In the genomic region with DNA sequence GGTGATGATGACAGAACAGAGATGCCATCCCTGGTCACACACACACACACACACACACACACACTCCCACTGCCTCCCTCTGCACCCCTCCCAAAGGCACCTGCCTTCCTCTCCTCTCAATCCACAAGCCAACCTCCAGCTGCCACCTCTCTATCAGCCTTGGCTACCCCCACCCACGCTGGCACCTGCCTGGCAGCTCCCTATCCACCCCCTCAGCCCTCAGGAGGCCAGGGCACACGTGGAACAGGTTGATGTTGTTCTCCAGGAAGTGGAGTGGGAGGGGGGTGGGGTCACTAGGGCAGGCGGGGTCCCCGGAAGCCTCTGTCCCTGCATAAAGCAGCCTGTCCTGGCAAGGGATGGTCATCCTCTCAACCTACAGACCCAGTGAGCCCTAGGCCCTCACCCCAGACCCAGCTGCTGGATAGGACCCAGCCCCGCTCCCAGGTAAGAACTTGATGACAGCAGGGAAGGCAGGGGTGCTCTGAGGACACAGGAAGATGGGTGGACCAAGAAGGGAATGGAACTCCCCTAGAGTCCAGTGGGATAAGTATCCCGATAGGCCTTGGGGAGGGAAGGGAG, we compare ENCODE assay signal across 17 cellular contexts. TPM values are rescaled to one million over a fixed set of nuclear protein-coding genes. Genes with fewer than 3 reads are reported as not detected.
A peak's percentile ranks its signal among the peaks of the same experiment; 100 is the strongest.
DNase-seq lines count a peak whose midpoint lies in the region; ATAC-seq and TF ChIP-seq lines count a peak whose summit lies in the region.
"Had no signal": no experiment of that assay in that cellular context is flagged by ENCODE, and none has a peak within 500 bp of the region (broad histone marks: within the 10 kb centered on the region; RNA-seq: fewer than 3 reads in every experiment).

Gene GSDMA, plus strand, starts transcription at position 363 of the 579 bp plus-strand sequence. CDS start 2,684 bp downstream, outside the sequence.

- peaks cover 0 to 34% (median 0%) of the 10 kb centered on the region in 4 donors for H3K27me3 ChIP-seq in esophagus muscularis mucosa
- H3K27me3 ChIP-seq: neutrophil, uterus had no signal

- TF ChIP-seq EP300 in esophagus muscularis mucosa (IDR thresholded peaks at IDR 0.05) = no peak

- no peak for DNase-seq in activated CD8-positive, alpha-beta memory T cell treated with anti-CD3 and anti-CD28 coated beads, Interleukin-2, amount 10 ng/mL, durations not matched to agents 7 days and 5 days
- no peak for DNase-seq in activated CD8-positive, alpha-beta memory T cell treated with anti-CD3 and anti-CD28 coated beads, Interleukin-2, amount 50 U/mL, for 4 hours
- DNase-seq in Calu3 (peak; percentile 90), neural crest cell (ENCODE audit: low read depth, low spot score) (no peak), esophagus muscularis mucosa (ENCODE audit: extremely low spot score) (no peak), SIG-M5 (lab: John Stamatoyannopoulos, UW) (no peak)
- peak; percentile 55 for DNase-seq in activated CD8-positive, alpha-beta T cell treated with anti-CD3 and anti-CD28 coated beads for 36 hours
- DNase-seq: DND-41, gastrocnemius medialis, MM.1S, NCI-H2171 treated with DMSO at 0.1 percent for 48 hours, uterus had no signal

- BruUV-seq in Calu3 (replicated peaks; lab: Mats Ljungman, UMichigan) = no TSS peak

- intact Hi-C loops in Calu3 (cut with micrococcal nuclease; ENCODE audit: unreplicated experiment) = no loop called here
- intact Hi-C loops in activated CD8-positive, alpha-beta T cell treated with anti-CD3 and anti-CD28 coated beads for 36 hours (cut with micrococcal nuclease) = no loop called here
- intact Hi-C loops in esophagus muscularis mucosa (cut with DNase I) = no loop called here

- no peak within 1 kb of the TSS for H3K4me3 Mint-ChIP-seq in activated CD8-positive, alpha-beta memory T cell treated with anti-CD3 and anti-CD28 coated beads, Interleukin-2, amount 10 ng/mL, durations not matched to agents 7 days and 5 days
- H3K4me3 Mint-ChIP-seq in Calu3 (ENCODE audit: low read depth, unreplicated experiment) = no peak within 1 kb of the TSS
- H3K4me3 Mint-ChIP-seq in activated CD8-positive, alpha-beta T cell treated with anti-CD3 and anti-CD28 coated beads for 36 hours = no peak within 1 kb of the TSS
- H3K4me3 Mint-ChIP-seq in neural crest cell = no peak within 1 kb of the TSS

- H3K9me3 ChIP-seq in esophagus muscularis mucosa = no peaks in the 10 kb centered on the region
- H3K9me3 ChIP-seq: gastrocnemius medialis, neutrophil, uterus had no signal

- H3K36me3 Mint-ChIP-seq in activated CD8-positive, alpha-beta memory T cell treated with anti-CD3 and anti-CD28 coated beads, Interleukin-2, amount 10 ng/mL, durations not matched to agents 7 days and 5 days = no peaks in the 10 kb centered on the region
- peaks cover 14% of the 10 kb centered on the region for H3K36me3 Mint-ChIP-seq in Calu3 (ENCODE audit: insufficient read depth, unreplicated experiment)
- H3K36me3 Mint-ChIP-seq in activated CD8-positive, alpha-beta T cell treated with anti-CD3 and anti-CD28 coated beads for 36 hours (ENCODE audit: low read depth) = no peaks in the 10 kb centered on the region
- no peaks in the 10 kb centered on the region for H3K36me3 Mint-ChIP-seq in neural crest cell (ENCODE audit: low read depth)

- ATAC-seq in activated CD8-positive, alpha-beta memory T cell treated with anti-CD3 and anti-CD28 coated beads, Interleukin-2, amount 10 ng/mL, durations not matched to agents 7 days and 5 days = no peak
- peak; percentile 40 for ATAC-seq in activated CD8-positive, alpha-beta T cell treated with anti-CD3 and anti-CD28 coated beads for 36 hours
- no peak for ATAC-seq in HG03378 (IDR thresholded peaks at IDR 0.05; ENCODE audit: unreplicated experiment)
- ATAC-seq: gastrocnemius medialis had no signal

- peaks cover 14% of the 10 kb centered on the region for H3K27me3 Mint-ChIP-seq in activated CD8-positive, alpha-beta memory T cell treated with anti-CD3 and anti-CD28 coated beads, Interleukin-2, amount 10 ng/mL, durations not matched to agents 7 days and 5 days
- peaks cover 37% of the 10 kb centered on the region for H3K27me3 Mint-ChIP-seq in Calu3 (ENCODE audit: unreplicated experiment)
- no peaks in the 10 kb centered on the region for H3K27me3 Mint-ChIP-seq in activated CD8-positive, alpha-beta T cell treated with anti-CD3 and anti-CD28 coated beads for 36 hours
- peaks cover 36% of the 10 kb centered on the region for H3K27me3 Mint-ChIP-seq in neural crest cell (ENCODE audit: low read depth)

- CTCF ChIA-PET in activated CD8-positive, alpha-beta memory T cell treated with anti-CD3 and anti-CD28 coated beads, Interleukin-2, amount 10 ng/mL, durations not matched to agents 7 days and 5 days (lab: Charles Lee) = interaction anchor here (2.2 to 10.7 kb wide), 2 partner anchors 10 to 17 kb away, joined by 7 to 129 read pairs; partner anchors contain the start of gene PSMD3
- CTCF ChIA-PET in Calu3 (lab: Charles Lee) = interaction anchor here (0.6 to 109.6 kb wide), 31 partner anchors 4 to 1598 kb away, joined by 3 to 8195 read pairs (median 7); partner anchors contain the start of genes CSF3, ERBB2, GRB7 and GSDMA
- CTCF ChIA-PET in activated CD8-positive, alpha-beta T cell treated with anti-CD3 and anti-CD28 coated beads for 36 hours (lab: Charles Lee) = interaction anchor here (0.6 to 1.5 kb wide), 4 partner anchors 9 to 18 kb away, joined by 3 to 5 read pairs (median 4); partner anchors contain the start of gene PSMD3

- 83% methylated on average over 3 of the region's 6 CpGs for WGBS in esophagus muscularis mucosa

- H3K4me1 ChIP-seq in esophagus muscularis mucosa = peaks cover 0 to 9% (median 5%) of the 10 kb centered on the region in 4 donors
- H3K4me1 ChIP-seq: uterus had no signal

- H3K4me1 Mint-ChIP-seq in activated CD8-positive, alpha-beta memory T cell treated with anti-CD3 and anti-CD28 coated beads, Interleukin-2, amount 10 ng/mL, durations not matched to agents 7 days and 5 days = peaks cover 21% of the 10 kb centered on the region
- H3K4me1 Mint-ChIP-seq in Calu3 (ENCODE audit: low read depth, unreplicated experiment) (peaks cover 50% of the 10 kb centered on the region), neural crest cell (peaks cover 5% of the 10 kb centered on the region)
- H3K4me1 Mint-ChIP-seq in activated CD8-positive, alpha-beta T cell treated with anti-CD3 and anti-CD28 coated beads for 36 hours (ENCODE audit: low read depth) = peaks cover 25% of the 10 kb centered on the region

- H3K36me3 ChIP-seq in esophagus muscularis mucosa = no peaks in the 10 kb centered on the region
- H3K36me3 ChIP-seq: gastrocnemius medialis, neutrophil, uterus had no signal

- H3K27ac Mint-ChIP-seq in activated CD8-positive, alpha-beta memory T cell treated with anti-CD3 and anti-CD28 coated beads, Interleukin-2, amount 10 ng/mL, durations not matched to agents 7 days and 5 days = peak within 1 kb of the TSS; percentile 35
- H3K27ac Mint-ChIP-seq in Calu3 (ENCODE audit: unreplicated experiment) (peak within 1 kb of the TSS; percentile 0), neural crest cell (ENCODE audit: unreplicated experiment) (peak within 1 kb of the TSS; percentile 76)
- peak within 1 kb of the TSS; percentile 62 for H3K27ac Mint-ChIP-seq in activated CD8-positive, alpha-beta T cell treated with anti-CD3 and anti-CD28 coated beads for 36 hours

- TF ChIP-seq POLR2A in esophagus muscularis mucosa (IDR thresholded peaks at IDR 0.05; ENCODE audit: low read depth) = no peak

- H3K9me3 Mint-ChIP-seq in activated CD8-positive, alpha-beta memory T cell treated with anti-CD3 and anti-CD28 coated beads, Interleukin-2, amount 10 ng/mL, durations not matched to agents 7 days and 5 days (ENCODE audit: low read depth) = no peaks in the 10 kb centered on the region
- H3K9me3 Mint-ChIP-seq in Calu3 (ENCODE audit: low read depth, unreplicated experiment) = peaks cover 3% of the 10 kb centered on the region
- no peaks in the 10 kb centered on the region for H3K9me3 Mint-ChIP-seq in activated CD8-positive, alpha-beta T cell treated with anti-CD3 and anti-CD28 coated beads for 36 hours
- H3K9me3 Mint-ChIP-seq in neural crest cell = no peaks in the 10 kb centered on the region

- TF ChIP-seq CTCF in Calu3 (IDR thresholded peaks at IDR 0.05; ENCODE audit: unreplicated experiment) = no peak
- TF ChIP-seq CTCF in activated CD8-positive, alpha-beta T cell treated with anti-CD3 and anti-CD28 coated beads for 36 hours (IDR thresholded peaks at IDR 0.05) = no peak
- no peak for TF ChIP-seq CTCF in neural crest cell (conservative IDR thresholded peaks at IDR 0.05)
- no peak for TF ChIP-seq CTCF in esophagus muscularis mucosa (IDR thresholded peaks at IDR 0.05)

- H3K4me3 ChIP-seq in esophagus muscularis mucosa = no peak within 1 kb of the TSS
- H3K4me3 ChIP-seq: gastrocnemius medialis, uterus had no signal

- POLR2A ChIA-PET in activated CD8-positive, alpha-beta T cell treated with anti-CD3 and anti-CD28 coated beads for 36 hours (lab: Charles Lee) = interaction anchor here (0.6 to 2.2 kb wide), 3 partner anchors 9 to 474 kb away, joined by 3 to 9 read pairs (median 3); no protein-coding TSS in a partner anchor

- no peak within 1 kb of the TSS for H3K27ac ChIP-seq in esophagus muscularis mucosa (replicated peaks in 1 of 4)
- H3K27ac ChIP-seq: gastrocnemius medialis, neutrophil, uterus had no signal

RNA-seq across cellular contexts. Expression of gene GSDMA, which starts in this region (rescaled TPM):
- not detected for total RNA-seq in activated CD8-positive, alpha-beta memory T cell treated with anti-CD3 and anti-CD28 coated beads, Interleukin-2, amount 10 ng/mL, durations not matched to agents 7 days and 5 days
- total RNA-seq in Calu3 (2022) (0.33 and 1.9 TPM in 2 replicates), neural crest cell (not detected in 2 replicates), esophagus muscularis mucosa (under 1 TPM in 3 of 4 donors, not detected in 1; 0.11 to 0.99 (median 0.45) TPM)
- total RNA-seq in activated CD8-positive, alpha-beta T cell treated with anti-CD3 and anti-CD28 coated beads for 36 hours = 1 to 10 TPM; 1.3 to 1.6 TPM
- total RNA-seq: chondrocyte, endothelial cell of umbilical vein, lung microvascular endothelial cell had no signal

Comparison
In these comparisons a context has a peak if more than half of its experiments do, and no peak if none do; other contexts are left out.
1. DNase-seq: peak in Calu3 (single experiment) and activated CD8-positive, alpha-beta T cell treated with anti-CD3 and anti-CD28 coated beads for 36 hours (single experiment); none in activated CD8-positive, alpha-beta memory T cell treated with anti-CD3 and anti-CD28 coated beads, Interleukin-2, amount 10 ng/mL, durations not matched to agents 7 days and 5 days (single experiment), activated CD8-positive, alpha-beta memory T cell treated with anti-CD3 and anti-CD28 coated beads, Interleukin-2, amount 50 U/mL, for 4 hours (single experiment), neural crest cell (single experiment), esophagus muscularis mucosa (single experiment) and SIG-M5 (single experiment).
2. H3K27ac Mint-ChIP-seq: peak in every context shown above with its lines; median percentile 76 in neural crest cell; 62 in activated CD8-positive, alpha-beta T cell treated with anti-CD3 and anti-CD28 coated beads for 36 hours; 35 in activated CD8-positive, alpha-beta memory T cell treated with anti-CD3 and anti-CD28 coated beads, Interleukin-2, amount 10 ng/mL, durations not matched to agents 7 days and 5 days; 0 in Calu3.